Comparison of ENCODE assay signal across 21 cellular contexts in the genomic region with DNA sequence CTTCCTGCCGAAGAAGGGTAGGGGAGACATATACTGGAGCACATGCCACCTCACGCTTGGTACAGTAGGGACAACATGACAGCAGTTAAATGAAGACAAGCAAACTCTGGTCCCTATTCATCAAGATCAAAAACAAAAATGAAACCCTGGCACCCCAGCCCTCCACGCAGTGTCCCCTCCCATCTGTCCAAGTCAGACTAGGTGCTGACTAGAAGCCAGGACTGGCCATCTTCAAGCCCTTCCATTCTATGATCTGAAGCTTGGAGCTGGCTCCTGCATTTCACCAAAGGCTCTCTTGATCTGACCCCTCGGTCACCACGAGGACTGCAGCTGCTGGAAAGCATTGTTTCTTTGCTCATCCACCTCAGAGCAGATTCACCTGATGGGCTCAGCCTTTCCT.
DNase-seq lines count a peak whose midpoint lies in the region; ATAC-seq and TF ChIP-seq lines count a peak whose summit lies in the region.
"Had no signal": no experiment of that assay in that cellular context is flagged by ENCODE, and none has a peak within 500 bp of the region (broad histone marks: within the 10 kb centered on the region; RNA-seq: fewer than 3 reads in every experiment).

No MANE protein-coding gene starts in this region.

- H3K23ac ChIP-seq in H9 (ENCODE audit: insufficient read length, low read depth, low read length) = no peak overlapping the region

- no peak overlapping the region for H2AK5ac ChIP-seq in H9 (ENCODE audit: insufficient read length, low read length)

- H3K9me3 Mint-ChIP-seq in CD8-positive, alpha-beta memory T cell = peaks cover 0 to 2% (median 0%) of the 10 kb centered on the region in 5 donors
- H3K9me3 Mint-ChIP-seq in central memory CD8-positive, alpha-beta T cell = peaks cover 5% of the 10 kb centered on the region
- no peaks in the 10 kb centered on the region for H3K9me3 Mint-ChIP-seq in natural killer cell
- no peaks in the 10 kb centered on the region; a peak in 1 of 5 replicates for H3K9me3 Mint-ChIP-seq in H9

- H2BK12ac ChIP-seq in H9 (ENCODE audit: insufficient read length, low read depth, low read length) = no peak overlapping the region

- H3K36me3 ChIP-seq in CD8-positive, alpha-beta memory T cell (ENCODE audit: insufficient read depth, low read length) = no peaks in the 10 kb centered on the region
- no peaks in the 10 kb centered on the region for H3K36me3 ChIP-seq in KOPT-K1 (ENCODE audit: insufficient read depth, low read length)
- H3K36me3 ChIP-seq: Peyer's patch had no signal

- WGBS in H9 (ENCODE audit: extremely low coverage, insufficient read length, low lambda C conversion rate) = no CpG with 5 or more reads among the region's 5 CpGs

- no peak overlapping the region for H2AFZ ChIP-seq in H9 (ENCODE audit: low read length)

- in situ Hi-C loops in GM13977 (cut with MboI; ENCODE audit: low pct_unique_long_range_greater_than_20kb, low sequenced_read_pairs, unreplicated experiment) = no loop called here

- H3K27me3 ChIP-seq in CD8-positive, alpha-beta memory T cell (ENCODE audit: insufficient read depth, low read length, poor library complexity, severe bottlenecking) = no peaks in the 10 kb centered on the region
- H3K27me3 ChIP-seq in H9 (ENCODE audit: insufficient read depth, low read length) = no peaks in the 10 kb centered on the region; the same call in 1 of the 2 replicates
- H3K27me3 ChIP-seq: Peyer's patch had no signal

- H3T11ph ChIP-seq in H9 (ENCODE audit: low read length) = no peak overlapping the region

- no peaks in the 10 kb centered on the region for H3K36me3 Mint-ChIP-seq in CD8-positive, alpha-beta memory T cell
- H3K36me3 Mint-ChIP-seq in central memory CD8-positive, alpha-beta T cell (ENCODE audit: insufficient read depth) = no peaks in the 10 kb centered on the region
- H3K36me3 Mint-ChIP-seq in natural killer cell (no peaks in the 10 kb centered on the region), H9 (ENCODE audit: insufficient read depth in 1 of 3, low read depth in 3 of 3) (no peaks in the 10 kb centered on the region)

- H4K8ac ChIP-seq in H9 (replicated peaks; ENCODE audit: insufficient read length, low read depth, low read length) = no peak overlapping the region

- H3K18ac ChIP-seq in H9 (ENCODE audit: insufficient read length, low read depth, low read length) = no peak overlapping the region

- no peak overlapping the region for H3K56ac ChIP-seq in H9 (ENCODE audit: insufficient read length, low read depth, low read length)

- H3K4ac ChIP-seq in H9 (ENCODE audit: low read depth, low read length) = no peak overlapping the region

- H3K4me2 ChIP-seq in H9 (ENCODE audit: insufficient read depth, insufficient read length, low read length) = no peak overlapping the region
- H3K4me2 ChIP-seq: A549 had no signal

- no peak overlapping the region for H2BK120ac ChIP-seq in H9 (ENCODE audit: low read depth, low read length, poor library complexity, severe bottlenecking)

- no peak overlapping the region for H3K9ac ChIP-seq in H9 (ENCODE audit: extremely low read depth, insufficient read length, low read length)

- H3K23me2 ChIP-seq in H9 (ENCODE audit: insufficient read length, low read depth, low read length, poor library complexity, severe bottlenecking) = no peaks in the 10 kb centered on the region

- TF ChIP-seq CTCF in natural killer cell (IDR thresholded peaks at IDR 0.05) = no peak
- TF ChIP-seq CTCF in GM13977 (IDR thresholded peaks at IDR 0.05; ENCODE audit: extremely low read depth, insufficient read depth, missing control alignments) = no peak
- TF ChIP-seq CTCF in H9 (conservative IDR thresholded peaks at IDR 0.05) = no peak

- no peaks in the 10 kb centered on the region for H3K4me1 ChIP-seq in CD8-positive, alpha-beta memory T cell (ENCODE audit: insufficient read depth, low read length)
- no peaks in the 10 kb centered on the region for H3K4me1 ChIP-seq in H9 (ENCODE audit: insufficient read depth, low read length)
- H3K4me1 ChIP-seq: A549, Peyer's patch had no signal

- no peaks in the 10 kb centered on the region for H3K9me3 ChIP-seq in CD8-positive, alpha-beta memory T cell (ENCODE audit: low read length)
- H3K9me3 ChIP-seq in KOPT-K1 (ENCODE audit: insufficient read depth, low read length, poor library complexity, severe bottlenecking) (peaks cover 21% of the 10 kb centered on the region), H9 (ENCODE audit: control insufficient read depth, low read depth, low read length) (no peaks in the 10 kb centered on the region)
- H3K9me3 ChIP-seq: Peyer's patch had no signal

- H2BK20ac ChIP-seq in H9 (ENCODE audit: low read depth, low read length, poor library complexity, severe bottlenecking) = no peak overlapping the region

- H3K14ac ChIP-seq in H9 (ENCODE audit: insufficient read depth, low read length) = no peak overlapping the region

- intact Hi-C loops in natural killer cell (cut with micrococcal nuclease) = loop anchor here (10.0 kb wide), 2 partner anchors 113 to 807 kb away; no protein-coding TSS in a partner anchor

- H3K4me3 Mint-ChIP-seq in CD8-positive, alpha-beta memory T cell = peak overlapping the region in 3 of 7 donors; percentile 8 to 74 (median 15)
- no peak overlapping the region for H3K4me3 Mint-ChIP-seq in central memory CD8-positive, alpha-beta T cell
- H3K4me3 Mint-ChIP-seq in natural killer cell (peak overlapping the region; percentile 85), H9 (no peak overlapping the region)

- H3K27me3 Mint-ChIP-seq in CD8-positive, alpha-beta memory T cell = peaks cover 3 to 20% of the 10 kb centered on the region in 2 donors
- H3K27me3 Mint-ChIP-seq in central memory CD8-positive, alpha-beta T cell = no peaks in the 10 kb centered on the region
- no peaks in the 10 kb centered on the region for H3K27me3 Mint-ChIP-seq in natural killer cell (ENCODE audit: low read depth in 2 of 2)
- H3K27me3 Mint-ChIP-seq in H9 (ENCODE audit: low read depth) = peaks cover 4% of the 10 kb centered on the region

- CTCF ChIA-PET in CD8-positive, alpha-beta memory T cell (lab: Charles Lee) = no interaction called here

- H3K4me3 ChIP-seq in CD8-positive, alpha-beta memory T cell (ENCODE audit: low read length) = no peak overlapping the region
- H3K4me3 ChIP-seq: A549, K562, Peyer's patch, SK-N-MC had no signal

- H4K5ac ChIP-seq in H9 (ENCODE audit: insufficient read length, low read depth, low read length) = no peak overlapping the region

- H3K79me1 ChIP-seq in H9 (ENCODE audit: insufficient read depth, low read depth, low read length, poor library complexity, severe bottlenecking) = no peaks in the 10 kb centered on the region

- H3K4me1 Mint-ChIP-seq in CD8-positive, alpha-beta memory T cell = peaks cover 26 to 50% (median 36%) of the 10 kb centered on the region in 3 donors
- peaks cover 63% of the 10 kb centered on the region for H3K4me1 Mint-ChIP-seq in central memory CD8-positive, alpha-beta T cell
- H3K4me1 Mint-ChIP-seq in natural killer cell (peaks cover 81 to 84% of the 10 kb centered on the region in 2 donors), H9 (0 out of 4 replicates have a peak, but pooled peaks cover 0 to 6% of the 10 kb centered on the region in 2 experiments)

- H4K91ac ChIP-seq in H9 (ENCODE audit: insufficient read length, low read depth, low read length) = no peak overlapping the region

- no peaks in the 10 kb centered on the region for H3K79me2 ChIP-seq in H9 (ENCODE audit: insufficient read depth, low read length)

- H2BK15ac ChIP-seq in H9 (ENCODE audit: low read depth, low read length) = no peak overlapping the region

- H4K20me1 ChIP-seq in H9 (ENCODE audit: control insufficient read depth, insufficient read depth, insufficient read length) = no peaks in the 10 kb centered on the region

- H3K27ac Mint-ChIP-seq in CD8-positive, alpha-beta memory T cell = peak overlapping the region in 7 of 8 donors; percentile 30 to 73 (median 43)
- peak overlapping the region; percentile 52 for H3K27ac Mint-ChIP-seq in central memory CD8-positive, alpha-beta T cell (ENCODE audit: low read depth)
- H3K27ac Mint-ChIP-seq in natural killer cell = peak overlapping the region; percentile 87 to 98
- H3K27ac Mint-ChIP-seq in H9 = no peak overlapping the region; a peak in 1 of 7 replicates

- no peak for DNase-seq in CD8-positive, alpha-beta memory T cell
- no peak for DNase-seq in central memory CD8-positive, alpha-beta T cell (ENCODE audit: low spot score in 2 of 2)
- no peak for DNase-seq in natural killer cell
- DNase-seq in stimulated activated CD4-positive, alpha-beta T cell treated with anti-CD3 and anti-CD28 coated beads, Interleukin-2, amount 100 ng/mL, for 48 hours = no peak
- no peak for DNase-seq in GM13977 (ENCODE audit: low spot score)
- DNase-seq in H9 = no peak
- DNase-seq: AML-193, Calu3, NCI-H1048, NCI-H1417, NCI-H1694, NCI-H2029 treated with DMSO at 0.1 percent for 48 hours, NCI-H2227 treated with DMSO at 0.1 percent for 48 hours, NCI-H526 treated with DMSO at 0.1 percent for 48 hours, Peyer's patch, SIG-M5 had no signal

- no peak for ATAC-seq in central memory CD8-positive, alpha-beta T cell (replicated peaks; ENCODE audit: extremely low read depth, poor library complexity, severe bottlenecking)
- no peak for ATAC-seq in natural killer cell
- ATAC-seq: A549, K562 had no signal

- no peak overlapping the region for H2BK5ac ChIP-seq in H9 (ENCODE audit: insufficient read length, low read length)

- POLR2A ChIA-PET in CD8-positive, alpha-beta memory T cell (lab: Charles Lee) = no interaction called here

- H3K27ac ChIP-seq in CD8-positive, alpha-beta memory T cell (ENCODE audit: low read depth, low read length) = no peak overlapping the region
- H3K27ac ChIP-seq in KOPT-K1 (ENCODE audit: low read depth, low read length, poor library complexity, severe bottlenecking) (peak overlapping the region; percentile 47), H9 (ENCODE audit: insufficient read length, low read depth, low read length) (no peak overlapping the region)
- H3K27ac ChIP-seq: A549, C4-2B, Peyer's patch, SK-N-MC had no signal

Comparison
In these comparisons a context has a peak if more than half of its experiments do, and no peak if none do; other contexts are left out.
1. H3K27ac Mint-ChIP-seq: peak in CD8-positive, alpha-beta memory T cell (7 of 8), central memory CD8-positive, alpha-beta T cell (single experiment) and natural killer cell (2 of 2); none in H9 (0 of 3).